In the genomic region with DNA sequence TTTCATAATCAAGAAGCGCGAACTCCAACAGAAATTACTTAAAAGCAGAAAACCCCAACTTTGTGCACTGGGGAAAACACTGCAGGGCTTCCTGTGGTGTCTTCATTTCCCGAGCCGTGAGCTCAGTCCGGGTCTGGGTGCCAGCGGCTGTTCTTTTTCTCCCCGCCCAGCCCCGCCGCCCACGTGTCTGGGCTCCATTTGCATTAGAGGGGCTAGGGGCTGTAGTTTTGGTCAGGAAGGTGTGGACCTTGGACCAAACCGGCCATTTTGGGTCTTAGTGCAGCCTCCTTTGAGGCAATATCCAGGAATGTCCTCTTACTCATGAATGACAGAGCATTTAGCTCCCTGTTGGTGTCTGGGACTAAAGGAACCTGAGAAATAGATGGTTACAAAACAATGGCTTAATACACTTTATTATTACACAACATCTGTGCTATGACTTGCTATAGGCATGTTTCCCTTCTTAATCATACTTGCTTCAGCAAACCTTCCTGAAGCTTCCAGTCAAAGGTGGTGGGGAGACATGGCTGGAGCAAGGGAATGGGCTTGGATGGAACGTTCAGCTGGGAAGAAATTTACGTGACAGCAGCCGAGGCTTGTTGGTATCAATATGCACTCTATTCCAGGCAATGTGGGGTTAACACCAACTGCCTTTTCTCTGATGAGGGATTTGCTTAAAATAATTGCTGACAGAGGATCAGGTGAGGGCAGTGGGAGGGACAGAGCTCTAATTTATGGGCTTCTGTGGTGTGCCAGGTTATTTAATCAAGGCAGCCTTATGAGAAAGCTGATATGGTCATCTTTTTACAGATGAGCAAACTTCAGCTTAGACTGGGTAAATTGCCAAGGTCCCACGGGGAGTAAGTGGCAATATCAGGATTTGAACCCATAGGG, we compare ENCODE assay signal across 2 cellular contexts.
TF ChIP-seq lines count a peak whose summit lies in the region.

No MANE protein-coding gene starts in this region.

TF ChIP-seq in GM23338, 12 proteins besides CTCF, POLR2A, EP300 and RAD21 (continued from another document):
- TF ChIP-seq REST (IDR thresholded peaks at IDR 0.05; ENCODE audit: unreplicated experiment) = no peak

TF ChIP-seq in neural cell, 6 proteins besides CTCF, POLR2A, EP300 and RAD21 (continued from another document):
- TF ChIP-seq REST (IDR thresholded peaks at IDR 0.05; ENCODE audit: borderline replicate concordance) = no peak
